ENCODE assay signal across 15 cellular contexts in genomic region chr1:48675251-48675650, GRCh38.
"Had no signal": no experiment of that assay in that cellular context is flagged by ENCODE, and none has a peak within 500 bp of the region (broad histone marks: within the 10 kb centered on the region; RNA-seq: fewer than 3 reads in every experiment).

No MANE protein-coding gene starts in this region.

- H3K4me3 Mint-ChIP-seq: activated CD4-positive, alpha-beta T cell treated with anti-CD3 and anti-CD28 coated beads, Interleukin-2, amount 10 ng/mL, durations not matched to agents 7 days and 5 days; activated naive CD4-positive, alpha-beta T cell treated with anti-CD3 and anti-CD28 coated beads for 36 hours; activated T-helper 17 cell treated with anti-CD3 and anti-CD28 coated beads, Interleukin-2, amount 50 U/mL, for 72 hours; T-helper 1 cell treated with Interleukin-12 subunit alpha and Interleukin-12 subunit beta and Interleukin-4 antibody, amounts not matched to agents 30 μg/mL and 1 μg/mL, for 36 hours had no signal

- H3K4me3 ChIP-seq: heart left ventricle, sigmoid colon, upper lobe of left lung had no signal

- H3K4me1 Mint-ChIP-seq: activated CD4-positive, alpha-beta T cell treated with anti-CD3 and anti-CD28 coated beads, Interleukin-2, amount 10 ng/mL, durations not matched to agents 7 days and 5 days; activated T-helper 17 cell treated with anti-CD3 and anti-CD28 coated beads, Interleukin-2, amount 50 U/mL, for 72 hours had no signal

- H3K36me3 ChIP-seq: heart left ventricle, sigmoid colon, upper lobe of left lung had no signal

- H3K9me3 Mint-ChIP-seq: activated CD4-positive, alpha-beta T cell treated with anti-CD3 and anti-CD28 coated beads, Interleukin-2, amount 10 ng/mL, durations not matched to agents 7 days and 5 days; activated naive CD4-positive, alpha-beta T cell treated with anti-CD3 and anti-CD28 coated beads for 36 hours; activated T-helper 17 cell treated with anti-CD3 and anti-CD28 coated beads, Interleukin-2, amount 50 U/mL, for 72 hours; T-helper 1 cell treated with Interleukin-12 subunit alpha and Interleukin-12 subunit beta and Interleukin-4 antibody, amounts not matched to agents 30 μg/mL and 1 μg/mL, for 36 hours had no signal

- FAIRE-seq: islet of Langerhans had no signal

- H3K9me3 ChIP-seq: heart left ventricle, sigmoid colon, upper lobe of left lung had no signal

- DNase-seq: activated CD4-positive, alpha-beta T cell treated with anti-CD3 and anti-CD28 coated beads, Interleukin-2, amount 10 ng/mL, durations not matched to agents 7 days and 5 days; activated CD4-positive, CD25-positive, alpha-beta regulatory T cell; activated CD8-positive, alpha-beta memory T cell treated with anti-CD3 and anti-CD28 coated beads for 24 hours; activated naive CD4-positive, alpha-beta T cell treated with anti-CD3 and anti-CD28 coated beads for 36 hours; cerebellar nuclear complex; dermis blood vessel endothelial cell; heart left ventricle; left ventricle myocardium superior; sigmoid colon; stimulated activated CD4-positive, alpha-beta T cell treated with anti-CD3 and anti-CD28 coated beads, Interleukin-2, amount 100 ng/mL, for 48 hours; stimulated activated naive CD8-positive, alpha-beta T cell treated with anti-CD3 and anti-CD28 coated beads, Interleukin-15, Interleukin-2, amounts not matched to agents 100 U/mL and 50 U/mL, for 24 hours; upper lobe of left lung had no signal

- ATAC-seq: activated T-helper 17 cell treated with anti-CD3 and anti-CD28 coated beads, Interleukin-2, amount 50 U/mL, for 72 hours; heart left ventricle; left ventricle myocardium superior; stimulated activated naive CD8-positive, alpha-beta T cell treated with anti-CD3 and anti-CD28 coated beads, Interleukin-15, Interleukin-2, amounts not matched to agents 100 U/mL and 50 U/mL, for 24 hours had no signal

- H3K27ac ChIP-seq: heart left ventricle, sigmoid colon, upper lobe of left lung had no signal

- H3K27me3 Mint-ChIP-seq: activated CD4-positive, alpha-beta T cell treated with anti-CD3 and anti-CD28 coated beads, Interleukin-2, amount 10 ng/mL, durations not matched to agents 7 days and 5 days had no signal

- H3K27ac Mint-ChIP-seq: activated CD4-positive, alpha-beta T cell treated with anti-CD3 and anti-CD28 coated beads, Interleukin-2, amount 10 ng/mL, durations not matched to agents 7 days and 5 days; activated naive CD4-positive, alpha-beta T cell treated with anti-CD3 and anti-CD28 coated beads for 36 hours; activated T-helper 17 cell treated with anti-CD3 and anti-CD28 coated beads, Interleukin-2, amount 50 U/mL, for 72 hours; T-helper 1 cell treated with Interleukin-12 subunit alpha and Interleukin-12 subunit beta and Interleukin-4 antibody, amounts not matched to agents 30 μg/mL and 1 μg/mL, for 36 hours had no signal

- H3K4me1 ChIP-seq: heart left ventricle had no signal

- H3K27me3 ChIP-seq: sigmoid colon, upper lobe of left lung had no signal
